8 cellular contexts compared by ENCODE assay signal in the genomic region with DNA sequence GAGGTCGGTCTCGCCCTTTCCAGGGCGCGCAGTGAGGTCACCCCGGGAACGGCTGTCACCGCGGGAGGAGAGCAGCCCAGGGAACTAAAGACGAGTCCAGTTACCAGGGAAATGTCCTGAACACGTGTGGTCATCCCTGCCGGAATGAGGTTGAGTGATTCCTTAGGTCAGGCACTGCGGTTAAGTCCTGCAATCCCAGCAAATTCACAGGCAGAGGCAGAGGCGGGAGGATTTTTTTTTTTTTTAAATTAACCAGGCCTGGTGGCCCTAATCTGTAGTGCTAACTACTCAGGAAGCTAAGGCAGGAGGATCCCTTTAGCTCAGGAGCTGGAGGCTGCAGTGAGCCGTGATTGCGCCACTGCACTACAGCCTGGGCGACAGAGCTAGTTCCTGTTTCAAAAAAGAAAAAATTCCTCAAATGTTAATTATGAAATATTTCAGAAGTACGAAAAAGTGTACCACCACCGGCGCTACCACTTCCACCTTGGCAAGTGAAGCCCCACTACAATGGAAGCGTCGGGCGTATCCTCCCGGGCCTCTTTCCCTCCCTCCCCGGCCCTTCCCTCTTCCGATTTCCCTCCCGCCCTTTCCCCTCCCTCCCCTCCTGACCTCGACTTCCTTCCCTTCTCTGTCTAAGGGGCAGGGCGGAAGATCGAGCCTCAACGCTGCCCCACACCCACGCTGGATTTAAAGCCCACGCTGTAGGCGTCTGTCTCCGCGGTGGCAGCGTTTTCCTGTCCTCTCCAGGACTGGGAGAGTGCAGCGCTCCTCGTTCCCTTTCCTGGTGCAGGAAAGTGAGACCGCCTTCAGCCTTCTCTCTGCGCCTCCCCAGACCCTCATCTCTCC.
DNase-seq lines count a peak whose midpoint lies in the region; ATAC-seq and TF ChIP-seq lines count a peak whose summit lies in the region.

No MANE protein-coding gene starts in this region.

- no peaks in the 10 kb centered on the region for H3K9me3 ChIP-seq in SK-N-MC (ENCODE audit: low read depth, low read length)

- H3K9ac ChIP-seq in SK-N-MC (ENCODE audit: insufficient read length): peak overlapping the region; percentile 59

- DNase-seq in GM12865 (ENCODE audit: low read depth) (no peak), SK-N-MC (ENCODE audit: low read depth, low spot score) (no peak), cardiac fibroblast (ENCODE audit: low read depth in 2 of 2) (peak; percentile 59 to 69), iris pigment epithelial cell (ENCODE audit: low read depth) (peak; percentile 24)

- H3K27ac ChIP-seq in SK-N-MC (peak overlapping the region; percentile 30; the same call in 1 of the 2 replicates), skin epidermis (peak overlapping the region in 20 of 21 experiments; percentile 1 to 84 (median 72))

- peak overlapping the region; percentile 37 for H3K4me3 ChIP-seq in GM12865 (ENCODE audit: low read depth, low read length)
- H3K4me3 ChIP-seq in SK-N-MC: peak overlapping the region; percentile 62
- peak overlapping the region; percentile 35 to 43 for H3K4me3 ChIP-seq in cardiac fibroblast (replicated peaks in 1 of 2; ENCODE audit: low read depth in 2 of 2, low read length in 2 of 2)
- peak overlapping the region; percentile 9 to 39 (median 31) for H3K4me3 ChIP-seq in skin epidermis

- ATAC-seq in GM19397 (IDR thresholded peaks at IDR 0.05; ENCODE audit: unreplicated experiment) (no peak), HG02798 (IDR thresholded peaks at IDR 0.05; ENCODE audit: poor library complexity, unreplicated experiment) (no peak), HG02678 (IDR thresholded peaks at IDR 0.05; ENCODE audit: unreplicated experiment) (no peak)

- TF ChIP-seq CTCF in GM12865 (IDR thresholded peaks at IDR 0.05; ENCODE audit: insufficient read depth, low read depth, low read length, missing control alignments) (no peak), cardiac fibroblast (IDR thresholded peaks at IDR 0.05; ENCODE audit: low read depth, low read length) (no peak)

- H3K36me3 ChIP-seq in SK-N-MC (ENCODE audit: insufficient read depth, low read length): peaks cover 15% of the 10 kb centered on the region

Comparison
In these comparisons a context has a peak if more than half of its experiments do, and no peak if none do; other contexts are left out.
1. DNase-seq: peak in cardiac fibroblast (2 of 2) and iris pigment epithelial cell (single experiment); none in GM12865 (single experiment) and SK-N-MC (single experiment).
2. Peak in every context shown above with its lines, with median percentiles within 50 percentile points of each other: H3K4me3 ChIP-seq.